In the genomic region with DNA sequence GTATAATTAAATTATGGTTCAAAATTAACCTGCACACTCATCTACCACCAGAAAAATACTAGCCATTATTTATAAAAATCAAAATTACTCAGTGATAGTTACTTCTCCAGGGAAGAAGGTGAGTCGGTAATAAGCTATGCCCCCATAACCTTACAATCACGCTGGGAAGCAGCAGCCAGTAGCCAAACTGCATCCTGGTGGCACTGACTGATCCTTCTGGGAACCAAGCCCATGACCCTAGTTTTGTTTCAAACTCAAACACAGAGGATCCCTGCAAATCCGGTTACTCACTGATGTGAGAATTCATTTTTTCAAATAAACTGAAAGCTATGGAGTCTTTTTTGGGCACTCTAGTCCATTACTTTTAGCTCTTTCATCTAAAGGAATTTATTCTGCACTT, we compare ENCODE assay signal across 12 cellular contexts.
"Had no signal": no experiment of that assay in that cellular context is flagged by ENCODE, and none has a peak within 500 bp of the region (broad histone marks: within the 10 kb centered on the region; RNA-seq: fewer than 3 reads in every experiment).

No MANE protein-coding gene starts in this region.

- H3K27me3 ChIP-seq: cardiac muscle cell, esophagus squamous epithelium, gastroesophageal sphincter, tibial artery, uterus had no signal

- H3K4me1 Mint-ChIP-seq: activated CD4-positive, alpha-beta T cell treated with anti-CD3 and anti-CD28 coated beads for 36 hours had no signal

- H3K4me3 ChIP-seq: cardiac muscle cell, esophagus squamous epithelium, gastroesophageal sphincter, tibial artery, uterus had no signal

- H3K27ac Mint-ChIP-seq: activated CD4-positive, alpha-beta T cell treated with anti-CD3 and anti-CD28 coated beads for 36 hours; activated CD8-positive, alpha-beta T cell treated with anti-CD3 and anti-CD28 coated beads, Interleukin-2, amount 10 ng/mL, durations not matched to agents 7 days and 5 days had no signal

- H3K4me3 Mint-ChIP-seq: activated CD4-positive, alpha-beta T cell treated with anti-CD3 and anti-CD28 coated beads for 36 hours; activated CD8-positive, alpha-beta T cell treated with anti-CD3 and anti-CD28 coated beads, Interleukin-2, amount 10 ng/mL, durations not matched to agents 7 days and 5 days had no signal

- ATAC-seq: activated CD4-positive, alpha-beta T cell treated with anti-CD3 and anti-CD28 coated beads for 36 hours; activated CD8-positive, alpha-beta T cell treated with anti-CD3 and anti-CD28 coated beads, Interleukin-2, amount 10 ng/mL, durations not matched to agents 7 days and 5 days; gastroesophageal sphincter; left ventricle myocardium superior had no signal

- H3K36me3 ChIP-seq: cardiac muscle cell, esophagus squamous epithelium, gastroesophageal sphincter, tibial artery, uterus, WERI-Rb-1 had no signal

- DNase-seq: activated CD4-positive, alpha-beta T cell treated with anti-CD3 and anti-CD28 coated beads for 36 hours; activated CD8-positive, alpha-beta memory T cell treated with anti-CD3 and anti-CD28 coated beads, Interleukin-2, amount 50 U/mL, for 48 hours; activated CD8-positive, alpha-beta T cell treated with anti-CD3 and anti-CD28 coated beads, Interleukin-2, amount 10 ng/mL, durations not matched to agents 7 days and 5 days; aorta; esophagus squamous epithelium; kidney; left ventricle myocardium superior; tibial artery; uterus; WERI-Rb-1 had no signal

- H3K9me3 ChIP-seq: esophagus squamous epithelium, gastroesophageal sphincter, tibial artery, uterus had no signal

- H3K27ac ChIP-seq: cardiac muscle cell, esophagus squamous epithelium, gastroesophageal sphincter, tibial artery, uterus, WERI-Rb-1 had no signal

- H3K4me1 ChIP-seq: esophagus squamous epithelium, gastroesophageal sphincter, tibial artery, uterus had no signal

- FAIRE-seq: kidney had no signal
